ENCODE assay signal across 15 cellular contexts in the genomic region with DNA sequence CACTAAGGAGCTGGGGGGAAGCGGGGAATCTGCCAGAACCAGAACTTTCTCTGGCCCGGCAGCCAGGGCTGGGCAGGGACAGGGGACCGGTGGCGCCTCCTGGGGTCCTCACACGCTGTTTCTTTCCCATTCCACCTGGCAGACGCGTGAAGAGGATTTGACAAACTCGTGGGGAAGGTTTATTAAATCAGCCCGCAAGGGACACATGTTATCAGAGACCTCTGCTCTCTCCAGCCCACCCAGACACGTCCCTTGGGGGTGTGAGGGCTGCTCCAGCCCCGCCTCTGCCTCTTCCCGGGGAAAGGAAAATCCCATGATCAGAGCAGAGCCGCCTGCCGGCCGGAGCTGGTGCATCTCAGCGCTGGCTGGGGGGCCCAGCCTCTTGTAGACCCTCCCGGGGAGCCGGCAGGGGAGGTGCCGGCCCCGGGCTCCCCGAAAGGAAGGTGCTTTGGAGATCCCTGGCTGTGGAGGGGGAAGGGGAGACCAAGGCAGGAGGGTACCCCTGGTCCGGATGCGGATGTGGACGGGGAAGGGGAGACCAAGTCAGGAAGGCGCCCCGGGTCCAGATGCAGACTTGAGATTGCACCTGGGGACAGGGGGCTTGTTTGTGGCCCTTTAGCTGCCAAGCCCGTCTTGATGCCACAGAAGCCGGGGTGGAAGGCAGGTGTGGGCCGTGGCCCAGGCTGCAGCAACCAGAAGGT.
DNase-seq lines count a peak whose midpoint lies in the region; ATAC-seq, FAIRE-seq and TF ChIP-seq lines count a peak whose summit lies in the region.
"Had no signal": no experiment of that assay in that cellular context is flagged by ENCODE, and none has a peak within 500 bp of the region (broad histone marks: within the 10 kb centered on the region; RNA-seq: fewer than 3 reads in every experiment).

No MANE protein-coding gene starts in this region.

- H3K9me2 ChIP-seq in GM23248 (ENCODE audit: insufficient read depth) = no peaks in the 10 kb centered on the region

- ATAC-seq in Right ventricle myocardium inferior (no peak), WTC11 (peak; percentile 21), GM21529 (IDR thresholded peaks at IDR 0.05; ENCODE audit: unreplicated experiment) (no peak)
- ATAC-seq: activated naive CD8-positive, alpha-beta T cell treated with anti-CD3 and anti-CD28 coated beads, Interleukin-2, amount 50 U/mL, for 24 hours; natural killer cell treated with Interleukin-12 subunit alpha and Interleukin-12 subunit beta and Interleukin-15 and Interleukin-18, amount 100 ng/mL, for 72 hours had no signal

- H2AFZ ChIP-seq in GM23248 = no peak overlapping the region

- H4K20me1 ChIP-seq in GM23248 (ENCODE audit: insufficient read depth) = no peaks in the 10 kb centered on the region

- H3K4me3 ChIP-seq in cardiac muscle cell (no peak overlapping the region), kidney (ENCODE audit: low read length in 2 of 2) (no peak overlapping the region), GM23248 (no peak overlapping the region)
- H3K4me3 ChIP-seq: Peyer's patch, transverse colon had no signal

- POLR2A ChIA-PET in WTC11 (lab: Charles Lee) = no interaction called here

- no peaks in the 10 kb centered on the region for H3F3A ChIP-seq in GM23248 (ENCODE audit: insufficient read depth)

- intact Hi-C loops in Right ventricle myocardium inferior (cut with DNase I) = loop anchor here (10.0 kb wide), 2 partner anchors 112 to 532 kb away; no protein-coding TSS in a partner anchor
- intact Hi-C loops in kidney (cut with DNase I) = no loop called here

- H3K27ac ChIP-seq in cardiac muscle cell (no peak overlapping the region), kidney (ENCODE audit: low read depth in 2 of 2, low read length in 2 of 2) (no peak overlapping the region), GM23248 (no peak overlapping the region)
- H3K27ac ChIP-seq: Peyer's patch, transverse colon had no signal

- peak in 1 of 2 donors; percentile 44 for DNase-seq in cardiac muscle cell (ENCODE audit: low read depth in 1 of 2, low spot score in 1 of 2)
- no peak for DNase-seq in Right ventricle myocardium inferior (ENCODE audit: missing footprints)
- DNase-seq in WTC11 (ENCODE audit: low spot score) = peak; percentile 42
- DNase-seq in kidney = peak; percentile 76
- DNase-seq in HFFc6 = no peak
- no peak for DNase-seq in NK-92 treated with Interleukin-12 subunit alpha and Interleukin-12 subunit beta, amount 100 ng/mL, for 24 hours (lab: John Stamatoyannopoulos, UW)
- no peak for DNase-seq in GM23248
- DNase-seq: activated naive CD8-positive, alpha-beta T cell treated with anti-CD3 and anti-CD28 coated beads, Interleukin-2, amount 50 U/mL, for 24 hours; foreskin fibroblast; NCI-H187 treated with DMSO at 0.1 percent for 48 hours; Peyer's patch; transverse colon had no signal

- in situ Hi-C loops in GM23248 (cut with MboI) = no loop called here

- H3K9ac ChIP-seq in kidney (ENCODE audit: low read length in 2 of 2) (no peak overlapping the region), GM23248 (no peak overlapping the region)

- H3K36me3 Mint-ChIP-seq in WTC11 (no peaks in the 10 kb centered on the region), HFFc6 (ENCODE audit: low read depth) (no peaks in the 10 kb centered on the region)
- H3K36me3 Mint-ChIP-seq: natural killer cell treated with Interleukin-12 subunit alpha and Interleukin-12 subunit beta and Interleukin-15 and Interleukin-18, amount 100 ng/mL, for 72 hours had no signal

- H3K4me1 ChIP-seq in cardiac muscle cell (ENCODE audit: low read depth) (peaks cover 12% of the 10 kb centered on the region), kidney (ENCODE audit: control insufficient read depth in 1 of 2, insufficient read depth in 1 of 2, low read depth in 1 of 2, low read length in 2 of 2) (peaks cover 0 to 3% of the 10 kb centered on the region in 2 donors), GM23248 (ENCODE audit: insufficient read depth) (no peaks in the 10 kb centered on the region)
- H3K4me1 ChIP-seq: Peyer's patch, transverse colon had no signal

- H3K4me2 ChIP-seq in GM23248 (ENCODE audit: unreplicated experiment) = no peak overlapping the region

- H3K4me1 Mint-ChIP-seq in WTC11 (no peaks in the 10 kb centered on the region), HFFc6 (ENCODE audit: low read depth) (peaks cover 6% of the 10 kb centered on the region; the same call in 1 of the 2 replicates)

- H3K27ac Mint-ChIP-seq in WTC11 (no peak overlapping the region), HFFc6 (no peak overlapping the region)
- H3K27ac Mint-ChIP-seq: activated naive CD8-positive, alpha-beta T cell treated with anti-CD3 and anti-CD28 coated beads, Interleukin-2, amount 50 U/mL, for 24 hours had no signal

- WGBS in GM23248 (ENCODE audit: low coverage in 1 of 2, low lambda C conversion rate in 2 of 2, missing lambda C conversion rate in 2 of 2), 2 experiments = 83 to 86% methylated on average over 28 to 29 of the region's 29 CpGs

- CTCF ChIA-PET in WTC11 (lab: Charles Lee) = interaction anchor here (0.5 to 1.8 kb wide), 10 partner anchors 25 to 535 kb away, joined by 3 to 11 read pairs (median 3); no protein-coding TSS in a partner anchor

- H3K27me3 ChIP-seq in cardiac muscle cell (no peaks in the 10 kb centered on the region), GM23248 (replicated peaks; ENCODE audit: insufficient read depth) (no peaks in the 10 kb centered on the region)
- H3K27me3 ChIP-seq: Peyer's patch, transverse colon had no signal

- peak overlapping the region; percentile 24; the same call in 1 of the 2 replicates for H3K4me3 Mint-ChIP-seq in WTC11
- H3K4me3 Mint-ChIP-seq in HFFc6 = no peak overlapping the region
- H3K4me3 Mint-ChIP-seq: activated naive CD8-positive, alpha-beta T cell treated with anti-CD3 and anti-CD28 coated beads, Interleukin-2, amount 50 U/mL, for 24 hours; natural killer cell treated with Interleukin-12 subunit alpha and Interleukin-12 subunit beta and Interleukin-15 and Interleukin-18, amount 100 ng/mL, for 72 hours had no signal

- H3K79me2 ChIP-seq in GM23248 (ENCODE audit: insufficient read depth) = no peaks in the 10 kb centered on the region

- H3K9me3 Mint-ChIP-seq in WTC11 = no peaks in the 10 kb centered on the region
- no peaks in the 10 kb centered on the region for H3K9me3 Mint-ChIP-seq in HFFc6
- H3K9me3 Mint-ChIP-seq: activated naive CD8-positive, alpha-beta T cell treated with anti-CD3 and anti-CD28 coated beads, Interleukin-2, amount 50 U/mL, for 24 hours; natural killer cell treated with Interleukin-12 subunit alpha and Interleukin-12 subunit beta and Interleukin-15 and Interleukin-18, amount 100 ng/mL, for 72 hours had no signal

- H3K27me3 Mint-ChIP-seq in WTC11 (ENCODE audit: low read depth) (no peaks in the 10 kb centered on the region), HFFc6 (ENCODE audit: insufficient read depth) (peaks cover 4% of the 10 kb centered on the region; the same call in 1 of the 2 replicates)
- H3K27me3 Mint-ChIP-seq: activated naive CD8-positive, alpha-beta T cell treated with anti-CD3 and anti-CD28 coated beads, Interleukin-2, amount 50 U/mL, for 24 hours; natural killer cell treated with Interleukin-12 subunit alpha and Interleukin-12 subunit beta and Interleukin-15 and Interleukin-18, amount 100 ng/mL, for 72 hours had no signal

- TF ChIP-seq CTCF in cardiac muscle cell (IDR thresholded peaks at IDR 0.05; ENCODE audit: low read depth, low read length) (peak; percentile 29), WTC11 (IDR thresholded peaks at IDR 0.05) (no peak), kidney (IDR thresholded peaks at IDR 0.05; ENCODE audit: borderline replicate concordance, extremely low read depth, insufficient read depth) (no peak), HFFc6 (IDR thresholded peaks at IDR 0.05) (no peak)

- H3K9me3 ChIP-seq in cardiac muscle cell (ENCODE audit: low read depth) (no peaks in the 10 kb centered on the region), kidney (ENCODE audit: control insufficient read depth in 1 of 2, low read length in 2 of 2) (no peaks in the 10 kb centered on the region), GM23248 (ENCODE audit: low read depth) (no peaks in the 10 kb centered on the region)
- H3K9me3 ChIP-seq: Peyer's patch, transverse colon had no signal

- H3K36me3 ChIP-seq in cardiac muscle cell (no peaks in the 10 kb centered on the region), kidney (ENCODE audit: control insufficient read depth in 1 of 2, insufficient read depth in 2 of 2, low read length in 2 of 2) (no peaks in the 10 kb centered on the region), GM23248 (ENCODE audit: low read depth) (no peaks in the 10 kb centered on the region)
- H3K36me3 ChIP-seq: Peyer's patch, transverse colon had no signal

- no peak for FAIRE-seq in kidney (lab: Jason Lieb, UNC)
- FAIRE-seq: TTC549 had no signal

TF ChIP-seq in WTC11, 78 proteins besides CTCF, POLR2A, EP300 and RAD21 (continues in another document):
- TF ChIP-seq, protein P1, sequence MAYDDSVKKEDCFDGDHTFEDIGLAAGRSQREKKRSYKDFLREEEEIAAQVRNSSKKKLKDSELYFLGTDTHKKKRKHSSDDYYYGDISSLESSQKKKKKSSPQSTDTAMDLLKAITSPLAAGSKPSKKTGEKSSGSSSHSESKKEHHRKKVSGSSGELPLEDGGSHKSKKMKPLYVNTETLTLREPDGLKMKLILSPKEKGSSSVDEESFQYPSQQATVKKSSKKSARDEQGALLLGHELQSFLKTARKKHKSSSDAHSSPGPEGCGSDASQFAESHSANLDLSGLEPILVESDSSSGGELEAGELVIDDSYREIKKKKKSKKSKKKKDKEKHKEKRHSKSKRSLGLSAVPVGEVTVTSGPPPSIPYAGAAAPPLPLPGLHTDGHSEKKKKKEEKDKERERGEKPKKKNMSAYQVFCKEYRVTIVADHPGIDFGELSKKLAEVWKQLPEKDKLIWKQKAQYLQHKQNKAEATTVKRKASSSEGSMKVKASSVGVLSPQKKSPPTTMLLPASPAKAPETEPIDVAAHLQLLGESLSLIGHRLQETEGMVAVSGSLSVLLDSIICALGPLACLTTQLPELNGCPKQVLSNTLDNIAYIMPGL (CRISPR knock-in tag; IDR thresholded peaks at IDR 0.05) = 0 out of 2 replicates have a peak, but pooled peaks have one; percentile 29
- TF ChIP-seq NFYB (CRISPR knock-in tag; conservative IDR thresholded peaks at IDR 0.05; ENCODE audit: low read depth) (no peak), ZNF138 (CRISPR knock-in tag; conservative IDR thresholded peaks at IDR 0.05) (no peak), USF1 (CRISPR knock-in tag; IDR thresholded peaks at IDR 0.05) (no peak)

Comparison
In these comparisons a context has a peak if more than half of its experiments do, and no peak if none do; other contexts are left out.
1. DNase-seq: peak in WTC11 (single experiment) and kidney (single experiment); none in Right ventricle myocardium inferior (single experiment), HFFc6 (single experiment), NK-92 treated with Interleukin-12 subunit alpha and Interleukin-12 subunit beta, amount 100 ng/mL, for 24 hours (single experiment) and GM23248 (single experiment).